27 cellular contexts compared by ENCODE assay signal in the genomic region with DNA sequence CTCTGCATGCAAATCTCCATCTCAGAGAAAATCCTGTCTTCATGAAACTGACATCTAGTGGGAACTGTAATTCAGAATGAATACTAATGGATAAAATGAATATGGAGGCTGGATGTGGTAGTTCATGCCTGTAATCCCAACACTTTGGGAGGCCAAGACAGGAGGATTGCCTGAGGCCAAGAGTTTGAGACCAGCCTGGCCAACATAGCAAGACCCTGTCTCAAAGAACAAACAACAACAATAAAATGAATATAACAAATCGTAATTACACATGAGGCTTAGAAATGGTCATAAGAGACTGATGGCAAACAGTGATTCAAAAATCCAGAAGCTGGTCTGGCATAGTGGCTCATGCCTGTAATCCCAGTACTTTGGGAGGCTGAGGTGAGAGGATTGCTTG. TPM values are rescaled to one million over a fixed set of nuclear protein-coding genes. Genes with fewer than 3 reads are reported as not detected.
"Had no signal": no experiment of that assay in that cellular context is flagged by ENCODE, and none has a peak within 500 bp of the region (broad histone marks: within the 10 kb centered on the region; RNA-seq: fewer than 3 reads in every experiment).

No MANE protein-coding gene starts in this region.

- H3K9me3 Mint-ChIP-seq: effector memory CD8-positive, alpha-beta T cell; naive thymus-derived CD8-positive, alpha-beta T cell; stimulated activated memory B cell treated with anti-CD40 and anti-IgM and Interleukin-4, amounts not matched to agents 10 μg/mL and 1 μg/mL and 100 μg/mL, for 72 hours had no signal

- H3K9me3 ChIP-seq: gastroesophageal sphincter, heart left ventricle, left lung, ovary, psoas muscle, spleen, testis, tibial artery, upper lobe of left lung had no signal

- H3K36me3 ChIP-seq: ovary had no signal

- H3K4me3 ChIP-seq: coronary artery, gastroesophageal sphincter, heart left ventricle, hepatocyte, left lung, ovary, psoas muscle, skin epidermis, spleen, testis, tibial artery, upper lobe of left lung had no signal

- H3K27ac ChIP-seq: epithelial cell of prostate, heart left ventricle, hepatocyte, left lung, ovary, psoas muscle, skin epidermis, spleen, testis had no signal

- DNase-seq: effector memory CD8-positive, alpha-beta T cell; foreskin fibroblast; heart left ventricle; left cardiac atrium; left lung; naive thymus-derived CD8-positive, alpha-beta T cell; occipital lobe; ovary; posterior cingulate gyrus; psoas muscle; right cardiac atrium; spleen; stimulated activated CD4-positive, alpha-beta T cell treated with anti-CD3 and anti-CD28 coated beads, Interleukin-4, amount 100 ng/mL, for 4 hours; stimulated activated naive CD8-positive, alpha-beta T cell treated with anti-CD3 and anti-CD28 coated beads, Interleukin-15, Interleukin-2, amounts not matched to agents 100 U/mL and 50 U/mL, for 24 hours; testis; tibial artery; upper lobe of left lung had no signal

- H3K27me3 ChIP-seq: gastroesophageal sphincter, heart left ventricle, hepatocyte, left lung, ovary, spleen, testis, tibial artery, upper lobe of left lung had no signal

- H3K4me3 Mint-ChIP-seq: effector memory CD8-positive, alpha-beta T cell; naive thymus-derived CD8-positive, alpha-beta T cell; stimulated activated memory B cell treated with anti-CD40 and anti-IgM and Interleukin-4, amounts not matched to agents 10 μg/mL and 1 μg/mL and 100 μg/mL, for 72 hours had no signal

- H3K27me3 Mint-ChIP-seq: effector memory CD8-positive, alpha-beta T cell; naive thymus-derived CD8-positive, alpha-beta T cell; stimulated activated memory B cell treated with anti-CD40 and anti-IgM and Interleukin-4, amounts not matched to agents 10 μg/mL and 1 μg/mL and 100 μg/mL, for 72 hours had no signal

- ATAC-seq: effector memory CD8-positive, alpha-beta T cell; esophagus mucosa; gastroesophageal sphincter; heart left ventricle; left cardiac atrium; left lung; naive thymus-derived CD8-positive, alpha-beta T cell; psoas muscle; right cardiac atrium; stimulated activated memory B cell treated with anti-CD40 and anti-IgM and Interleukin-4, amounts not matched to agents 10 μg/mL and 1 μg/mL and 100 μg/mL, for 72 hours; stimulated activated naive CD8-positive, alpha-beta T cell treated with anti-CD3 and anti-CD28 coated beads, Interleukin-15, Interleukin-2, amounts not matched to agents 100 U/mL and 50 U/mL, for 24 hours had no signal

- H3K27ac Mint-ChIP-seq: stimulated activated memory B cell treated with anti-CD40 and anti-IgM and Interleukin-4, amounts not matched to agents 10 μg/mL and 1 μg/mL and 100 μg/mL, for 72 hours had no signal

RNA-seq across cellular contexts. Expression of gene TLDC2, which starts 57.8 kb away (rescaled TPM):
- total RNA-seq: heart left ventricle; lung microvascular endothelial cell; mesenteric fat pad; myocyte; naive thymus-derived CD8-positive, alpha-beta T cell; right cardiac atrium; spleen had no signal
